8 cellular contexts compared by ENCODE assay signal in genomic region chr17:7352559-7352889, GRCh38. TPM values are rescaled to one million over a fixed set of nuclear protein-coding genes. Genes with fewer than 3 reads are reported as not detected.
DNase-seq lines count a peak whose midpoint lies in the region; ATAC-seq and TF ChIP-seq lines count a peak whose summit lies in the region.

No MANE protein-coding gene starts in this region.

- TF ChIP-seq CTCF in kidney epithelial cell (IDR thresholded peaks at IDR 0.05; ENCODE audit: insufficient read depth, low read length, poor library complexity, severe bottlenecking), result no peak

- no peak for ATAC-seq in GM18868 (IDR thresholded peaks at IDR 0.05; ENCODE audit: unreplicated experiment)

- H3K9me3 Mint-ChIP-seq in T-helper 2 cell treated with Interferon-gamma antibody and Interleukin-4, amounts not matched to agents 5 μg/mL and 100 μg/mL, for 36 hours, result no peaks in the 10 kb centered on the region

- H3K4me1 ChIP-seq in subcutaneous abdominal adipose tissue (ENCODE audit: control insufficient read depth in 5 of 5, insufficient read depth in 5 of 5, low read length in 5 of 5), result peaks cover 3 to 63% (median 56%) of the 10 kb centered on the region in 5 donors

- peaks cover 25% of the 10 kb centered on the region for H3K4me1 Mint-ChIP-seq in T-helper 2 cell treated with Interferon-gamma antibody and Interleukin-4, amounts not matched to agents 5 μg/mL and 100 μg/mL, for 36 hours (ENCODE audit: low read depth)

- H3K4me3 ChIP-seq in kidney epithelial cell (ENCODE audit: low read depth, low read length) (peak overlapping the region; percentile 89), subcutaneous abdominal adipose tissue (ENCODE audit: low read depth in 1 of 5, low read length in 5 of 5) (peak overlapping the region; percentile 76 to 87 (median 79))

- H3K9ac ChIP-seq in subcutaneous abdominal adipose tissue (ENCODE audit: low read length in 5 of 5), result peak overlapping the region; percentile 17 to 89 (median 84)

- no peaks in the 10 kb centered on the region for H3K36me3 ChIP-seq in kidney epithelial cell (ENCODE audit: control insufficient read depth, insufficient read depth, low read length)
- no peaks in the 10 kb centered on the region for H3K36me3 ChIP-seq in subcutaneous abdominal adipose tissue (ENCODE audit: control insufficient read depth in 5 of 5, insufficient read depth in 5 of 5, low read length in 5 of 5)

- peaks cover 40% of the 10 kb centered on the region for H3K36me3 Mint-ChIP-seq in T-helper 2 cell treated with Interferon-gamma antibody and Interleukin-4, amounts not matched to agents 5 μg/mL and 100 μg/mL, for 36 hours (ENCODE audit: low read depth)

- DNase-seq in T-helper 2 cell treated with Interferon-gamma antibody and Interleukin-4, amounts not matched to agents 5 μg/mL and 100 μg/mL, for 36 hours (ENCODE audit: low spot score), result no peak
- DNase-seq in T-helper 2 cell (no peak), kidney epithelial cell (ENCODE audit: low read depth) (no peak), middle frontal gyrus (ENCODE audit: extremely low spot score, low spot score) (no peak), glomerular visceral epithelial cell (ENCODE audit: extremely low spot score) (no peak)

- H3K9me3 ChIP-seq in subcutaneous abdominal adipose tissue (ENCODE audit: control insufficient read depth in 5 of 5, low read length in 5 of 5), result no peaks in the 10 kb centered on the region

- H3K27ac ChIP-seq in angular gyrus (ENCODE audit: low read depth, low read length) (peak overlapping the region; percentile 89), subcutaneous abdominal adipose tissue (ENCODE audit: low read depth, low read length) (peak overlapping the region; percentile 98)

- H3K27me3 Mint-ChIP-seq in T-helper 2 cell treated with Interferon-gamma antibody and Interleukin-4, amounts not matched to agents 5 μg/mL and 100 μg/mL, for 36 hours (ENCODE audit: low read depth), result no peaks in the 10 kb centered on the region

- H3K27ac Mint-ChIP-seq in T-helper 2 cell treated with Interferon-gamma antibody and Interleukin-4, amounts not matched to agents 5 μg/mL and 100 μg/mL, for 36 hours, result peak overlapping the region; percentile 76

- H3K4me3 Mint-ChIP-seq in T-helper 2 cell treated with Interferon-gamma antibody and Interleukin-4, amounts not matched to agents 5 μg/mL and 100 μg/mL, for 36 hours, result peak overlapping the region; percentile 80

- H3K27me3 ChIP-seq in kidney epithelial cell (ENCODE audit: control insufficient read depth, insufficient read depth, low read length), result no peaks in the 10 kb centered on the region
- no peaks in the 10 kb centered on the region for H3K27me3 ChIP-seq in subcutaneous abdominal adipose tissue (ENCODE audit: control insufficient read depth in 5 of 5, insufficient read depth in 4 of 5, low read length in 5 of 5)

RNA-seq across cellular contexts. Expression of gene KCTD11, which starts 0.6 kb away (rescaled TPM):
- 14.9 and 15.5 TPM in 2 replicates for total RNA-seq in kidney epithelial cell

RNA-seq across cellular contexts. Expression of gene TMEM95, which starts 2.4 kb away (rescaled TPM):
- not detected in 2 replicates for total RNA-seq in kidney epithelial cell

RNA-seq across cellular contexts. Expression of gene ACAP1, which starts 16.2 kb away (rescaled TPM):
- total RNA-seq in kidney epithelial cell, result 0.14 and 3.6 TPM in 2 replicates

RNA-seq across cellular contexts. Expression of gene NEURL4, which starts 23.4 kb away (rescaled TPM):
- 16.3 and 29.9 TPM in 2 replicates for total RNA-seq in kidney epithelial cell

RNA-seq across cellular contexts. Expression of gene TNK1, which starts 28.4 kb away (rescaled TPM):
- total RNA-seq in kidney epithelial cell, result 4.0 and 13.3 TPM in 2 replicates
